ENCODE assay signal across 20 cellular contexts in the genomic region with DNA sequence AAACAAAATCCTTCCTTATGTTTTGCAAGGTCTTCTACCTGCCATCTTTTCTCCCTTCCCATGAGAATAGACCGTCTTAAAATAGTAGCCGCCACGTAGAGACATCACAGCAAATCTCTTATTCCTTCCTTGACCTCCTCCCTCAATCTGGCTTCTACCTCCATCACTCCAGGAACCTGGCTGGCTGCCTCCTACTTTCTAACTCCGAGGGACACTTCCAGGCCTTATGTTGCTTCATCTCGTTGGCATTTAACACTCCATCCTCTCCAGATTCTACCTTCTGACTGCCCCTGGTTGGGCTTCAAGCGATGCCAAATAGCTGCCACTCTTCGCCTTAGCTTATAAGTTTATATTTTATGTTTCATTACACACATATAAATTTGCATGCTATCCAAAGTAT. TPM values are rescaled to one million over a fixed set of nuclear protein-coding genes. Genes with fewer than 3 reads are reported as not detected.
DNase-seq lines count a peak whose midpoint lies in the region; ATAC-seq and TF ChIP-seq lines count a peak whose summit lies in the region.
"Had no signal": no experiment of that assay in that cellular context is flagged by ENCODE, and none has a peak within 500 bp of the region (broad histone marks: within the 10 kb centered on the region; RNA-seq: fewer than 3 reads in every experiment).

No MANE protein-coding gene starts in this region.

- H3K27me3 Mint-ChIP-seq in neural progenitor cell (ENCODE audit: insufficient read depth, low read depth), result peaks cover 10% of the 10 kb centered on the region
- H3K27me3 Mint-ChIP-seq: CD4-positive, CD25-positive, alpha-beta regulatory T cell had no signal

- H3K36me3 ChIP-seq in neural progenitor cell, result no peaks in the 10 kb centered on the region
- H3K36me3 ChIP-seq in left ventricle myocardium inferior, result no peaks in the 10 kb centered on the region
- H3K36me3 ChIP-seq: BE2C, BLaER1 had no signal

- H3K27me3 ChIP-seq in neural progenitor cell (no peaks in the 10 kb centered on the region), left ventricle myocardium inferior (ENCODE audit: low read depth) (peaks cover 49% of the 10 kb centered on the region)
- H3K27me3 ChIP-seq: BE2C, BLaER1 had no signal

- DNase-seq in cerebellar cortex (ENCODE audit: low spot score) (peak; percentile 98), cerebellum (ENCODE audit: low spot score) (peak; percentile 86), neural progenitor cell (ENCODE audit: low spot score) (no peak), left ventricle myocardium inferior (no peak), D341Med (ENCODE audit: low spot score) (no peak)
- no peak for DNase-seq in effector CD4-positive, alpha-beta T cell
- DNase-seq: 8988T; ACHN; BE2C; CD4-positive, alpha-beta memory T cell; CD4-positive, CD25-positive, alpha-beta regulatory T cell; CD8-positive, alpha-beta memory T cell; COR-L47; DMS79 treated with DMSO at 0.1 percent for 48 hours; GDM1 had no signal

- H3K9ac ChIP-seq in neural progenitor cell, result no peak overlapping the region
- H3K9ac ChIP-seq: BLaER1 had no signal

- no peaks in the 10 kb centered on the region for H3F3A ChIP-seq in neural progenitor cell (ENCODE audit: low read depth)

- no peaks in the 10 kb centered on the region for H3K4me1 ChIP-seq in neural progenitor cell
- no peaks in the 10 kb centered on the region for H3K4me1 ChIP-seq in left ventricle myocardium inferior
- H3K4me1 ChIP-seq: BLaER1 had no signal

- no peak overlapping the region for H2AFZ ChIP-seq in neural progenitor cell (replicated peaks)

- no peak for ATAC-seq in GM18498 (IDR thresholded peaks at IDR 0.05; ENCODE audit: unreplicated experiment)
- ATAC-seq: GM12878 had no signal

- no peak overlapping the region for H3K4me2 ChIP-seq in neural progenitor cell
- H3K4me2 ChIP-seq: BLaER1 had no signal

- H3K27ac ChIP-seq in neural progenitor cell (no peak overlapping the region), left ventricle myocardium inferior (replicated peaks) (no peak overlapping the region)
- H3K27ac ChIP-seq: BLaER1 had no signal

- H3K4me3 Mint-ChIP-seq in neural progenitor cell, result no peak overlapping the region
- H3K4me3 Mint-ChIP-seq: CD14-positive monocyte; CD4-positive, alpha-beta memory T cell; CD4-positive, CD25-positive, alpha-beta regulatory T cell; CD8-positive, alpha-beta memory T cell had no signal

- no peaks in the 10 kb centered on the region for H3K36me3 Mint-ChIP-seq in neural progenitor cell
- H3K36me3 Mint-ChIP-seq: CD14-positive monocyte; CD4-positive, alpha-beta memory T cell; CD4-positive, CD25-positive, alpha-beta regulatory T cell; CD8-positive, alpha-beta memory T cell had no signal

- no peak overlapping the region for H3K4me3 ChIP-seq in neural progenitor cell
- H3K4me3 ChIP-seq in left ventricle myocardium inferior, result no peak overlapping the region
- H3K4me3 ChIP-seq: BLaER1, GM12878 had no signal

- TF ChIP-seq CTCF in neural progenitor cell (IDR thresholded peaks at IDR 0.05) (no peak), left ventricle myocardium inferior (IDR thresholded peaks at IDR 0.05; ENCODE audit: borderline replicate concordance) (no peak)

- no peaks in the 10 kb centered on the region for H3K79me2 ChIP-seq in neural progenitor cell (ENCODE audit: low read depth)

- H3K9me3 ChIP-seq in neural progenitor cell (ENCODE audit: low read depth), result no peaks in the 10 kb centered on the region
- no peaks in the 10 kb centered on the region for H3K9me3 ChIP-seq in left ventricle myocardium inferior (replicated peaks)
- H3K9me3 ChIP-seq: BE2C, BLaER1 had no signal

- no peaks in the 10 kb centered on the region for H3K9me3 Mint-ChIP-seq in neural progenitor cell

- no peaks in the 10 kb centered on the region for H4K20me1 ChIP-seq in neural progenitor cell (ENCODE audit: low read depth)
- H4K20me1 ChIP-seq: BLaER1 had no signal

- intact Hi-C loops in left ventricle myocardium inferior (cut with micrococcal nuclease), result no loop called here

- peaks cover 5% of the 10 kb centered on the region for H3K4me1 Mint-ChIP-seq in neural progenitor cell
- H3K4me1 Mint-ChIP-seq: CD4-positive, alpha-beta memory T cell; CD4-positive, CD25-positive, alpha-beta regulatory T cell; CD8-positive, alpha-beta memory T cell had no signal

- peak overlapping the region; percentile 20 for H3K27ac Mint-ChIP-seq in neural progenitor cell
- H3K27ac Mint-ChIP-seq: CD14-positive monocyte; CD4-positive, CD25-positive, alpha-beta regulatory T cell; CD8-positive, alpha-beta memory T cell had no signal

RNA-seq across cellular contexts. Expression of a gene that starts 26.4 kb away (rescaled TPM):
- total RNA-seq in cerebellum (14.9 TPM), neural progenitor cell (ENCODE audit: low replicate concordance) (1.9 and 3.1 TPM in 2 replicates), left ventricle myocardium inferior (not detected)
- total RNA-seq: A673; CD4-positive, alpha-beta memory T cell; CD8-positive, alpha-beta memory T cell had no signal

Comparison
In these comparisons a context has a peak if more than half of its experiments do, and no peak if none do; other contexts are left out.
1. DNase-seq: peak in cerebellar cortex (single experiment) and cerebellum (single experiment); none in neural progenitor cell (single experiment), effector CD4-positive, alpha-beta T cell (single experiment), left ventricle myocardium inferior (single experiment) and D341Med (single experiment).